In the genomic region with DNA sequence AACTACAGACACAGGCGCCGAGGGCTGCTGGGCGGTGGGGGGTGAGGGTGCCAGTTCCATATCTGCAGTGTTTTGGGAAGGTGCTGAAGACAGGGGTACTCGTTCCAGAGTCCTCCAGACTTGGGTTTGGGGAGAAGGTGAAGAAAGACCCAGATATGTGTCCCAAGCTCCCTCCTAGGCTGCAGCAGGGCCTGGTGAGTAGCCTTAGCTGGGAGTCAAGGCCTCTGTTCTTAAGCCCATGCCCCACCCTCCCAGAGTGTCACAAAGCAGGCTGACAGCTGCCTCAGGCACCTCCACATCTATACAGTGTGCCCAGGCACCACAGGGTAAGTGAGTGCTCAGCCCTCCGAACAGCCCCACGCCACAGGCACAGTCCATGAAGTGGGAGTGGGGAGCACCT, we compare ENCODE assay signal across 20 cellular contexts. TPM values are rescaled to one million over a fixed set of nuclear protein-coding genes. Genes with fewer than 3 reads are reported as not detected.
DNase-seq lines count a peak whose midpoint lies in the region; ATAC-seq and TF ChIP-seq lines count a peak whose summit lies in the region.
"Had no signal": no experiment of that assay in that cellular context is flagged by ENCODE, and none has a peak within 500 bp of the region (broad histone marks: within the 10 kb centered on the region; RNA-seq: fewer than 3 reads in every experiment).

No MANE protein-coding gene starts in this region.

- no peak for ATAC-seq in HG02970 (IDR thresholded peaks at IDR 0.05; ENCODE audit: low FRiP score, unreplicated experiment)
- no peak for ATAC-seq in HG02840 (IDR thresholded peaks at IDR 0.05; ENCODE audit: low FRiP score, unreplicated experiment)
- ATAC-seq: esophagus mucosa; sciatic nerve; stimulated activated naive B cell treated with anti-CD40 and anti-IgM and Interleukin-4, amounts not matched to agents 10 μg/mL and 1 μg/mL and 100 μg/mL, for 72 hours had no signal

- H3K36me3 ChIP-seq in breast epithelium (no peaks in the 10 kb centered on the region), mammary epithelial cell (ENCODE audit: insufficient read depth, low read length) (no peaks in the 10 kb centered on the region)

- H3K9me3 ChIP-seq in breast epithelium, result no peaks in the 10 kb centered on the region
- H3K9me3 ChIP-seq in mammary epithelial cell (replicated peaks; ENCODE audit: insufficient read depth, low read length), result no peaks in the 10 kb centered on the region
- H3K9me3 ChIP-seq: tibial nerve had no signal

- no peak overlapping the region for H3K4me2 ChIP-seq in mammary epithelial cell (ENCODE audit: insufficient read depth, low read depth, low read length)

- no peak overlapping the region for H2AFZ ChIP-seq in mammary epithelial cell (ENCODE audit: low read depth, low read length)

- no peaks in the 10 kb centered on the region for H3K9me3 Mint-ChIP-seq in chondrocyte (ENCODE audit: low read depth)
- no peaks in the 10 kb centered on the region for H3K9me3 Mint-ChIP-seq in neural crest cell
- no peaks in the 10 kb centered on the region for H3K9me3 Mint-ChIP-seq in type B pancreatic cell
- H3K9me3 Mint-ChIP-seq: activated B cell treated with CpG ODN at 0.5 μM for 24 hours; stimulated activated naive B cell treated with anti-CD40 and anti-IgM and Interleukin-4, amounts not matched to agents 10 μg/mL and 1 μg/mL and 100 μg/mL, for 72 hours had no signal

- no TSS peak for BruUV-seq in mammary epithelial cell (replicated peaks; lab: Mats Ljungman, UMichigan)

- intact Hi-C loops in breast epithelium (cut with DNase I; ENCODE audit: low total_unique reads), result no loop called here
- intact Hi-C loops in mammary epithelial cell (cut with micrococcal nuclease), result no loop called here

- dilution Hi-C loops in mammary epithelial cell (cut with HindIII; ENCODE audit: low sequenced_read_pairs), result no loop called here

- H3K36me3 Mint-ChIP-seq in chondrocyte (ENCODE audit: low read depth) (peaks cover 2% of the 10 kb centered on the region), neural crest cell (ENCODE audit: low read depth) (no peaks in the 10 kb centered on the region), type B pancreatic cell (peaks cover 11% of the 10 kb centered on the region)

- no peak for TF ChIP-seq CTCF in breast epithelium (IDR thresholded peaks at IDR 0.05)
- TF ChIP-seq CTCF in mammary epithelial cell (conservative IDR thresholded peaks at IDR 0.05 in 1 of 2, IDR thresholded peaks at IDR 0.05 in 1 of 2; ENCODE audit: extremely low read depth in 1 of 2, insufficient read depth in 1 of 2, low read depth in 1 of 2, low read length in 2 of 2), result no peak
- TF ChIP-seq CTCF in chondrocyte (IDR thresholded peaks at IDR 0.05), result no peak
- TF ChIP-seq CTCF in neural crest cell (conservative IDR thresholded peaks at IDR 0.05), result no peak
- no peak for TF ChIP-seq CTCF in type B pancreatic cell (conservative IDR thresholded peaks at IDR 0.05)

- 75% methylated on average over 4 of the region's 6 CpGs for WGBS in mammary epithelial cell (ENCODE audit: low coverage, missing lambda C conversion rate)

- peaks cover 79% of the 10 kb centered on the region for H3K79me2 ChIP-seq in mammary epithelial cell (ENCODE audit: insufficient read depth, low read length)

- H3K27me3 ChIP-seq in breast epithelium (no peaks in the 10 kb centered on the region), mammary epithelial cell (ENCODE audit: insufficient read depth, low read length) (no peaks in the 10 kb centered on the region)
- H3K27me3 ChIP-seq: tibial nerve had no signal

- H3K4me1 ChIP-seq in breast epithelium (peaks cover 4 to 16% of the 10 kb centered on the region in 2 donors), mammary epithelial cell (ENCODE audit: insufficient read depth, low read length) (peaks cover 33% of the 10 kb centered on the region)

- H3K4me3 ChIP-seq in breast epithelium (no peak overlapping the region), mammary epithelial cell (replicated peaks in 1 of 3; ENCODE audit: insufficient read depth in 1 of 3, low read depth in 2 of 3, low read length in 3 of 3) (no peak overlapping the region)
- H3K4me3 ChIP-seq: tibial nerve had no signal

- no peak overlapping the region for H3K9ac ChIP-seq in mammary epithelial cell (ENCODE audit: insufficient read depth, low read length)

- no peaks in the 10 kb centered on the region for H4K20me1 ChIP-seq in mammary epithelial cell (ENCODE audit: insufficient read depth, low read length)

- H3K27ac Mint-ChIP-seq in chondrocyte (ENCODE audit: unreplicated experiment) (peak overlapping the region; percentile 32), neural crest cell (ENCODE audit: unreplicated experiment) (no peak overlapping the region), type B pancreatic cell (no peak overlapping the region)
- H3K27ac Mint-ChIP-seq: stimulated activated naive B cell treated with anti-CD40 and anti-IgM and Interleukin-4, amounts not matched to agents 10 μg/mL and 1 μg/mL and 100 μg/mL, for 72 hours had no signal

- H3K4me3 Mint-ChIP-seq in chondrocyte (ENCODE audit: unreplicated experiment), result no peak overlapping the region
- H3K4me3 Mint-ChIP-seq in neural crest cell, result peak overlapping the region; percentile 83
- peak overlapping the region; percentile 24 for H3K4me3 Mint-ChIP-seq in type B pancreatic cell
- H3K4me3 Mint-ChIP-seq: activated B cell treated with CpG ODN at 0.5 μM for 24 hours; stimulated activated naive B cell treated with anti-CD40 and anti-IgM and Interleukin-4, amounts not matched to agents 10 μg/mL and 1 μg/mL and 100 μg/mL, for 72 hours had no signal

- peak overlapping the region; percentile 87 to 89 for H3K27ac ChIP-seq in breast epithelium
- no peak overlapping the region for H3K27ac ChIP-seq in mammary epithelial cell (ENCODE audit: insufficient read depth, low read depth, low read length)

- in situ Hi-C loops in mammary epithelial cell (cut with MboI; ENCODE audit: low sequenced_read_pairs in 2 of 2), result no loop called here

- H3K4me1 Mint-ChIP-seq in chondrocyte (ENCODE audit: low read depth) (peaks cover 58% of the 10 kb centered on the region), neural crest cell (peaks cover 49% of the 10 kb centered on the region), type B pancreatic cell (ENCODE audit: unreplicated experiment) (peaks cover 31% of the 10 kb centered on the region)

- no peak for TF ChIP-seq POLR2A in breast epithelium (IDR thresholded peaks at IDR 0.05)

- CTCF ChIA-PET in mammary epithelial cell (lab: Charles Lee; ENCODE audit: low non-redundant PET), result no interaction called here

- no peaks in the 10 kb centered on the region for H3K27me3 Mint-ChIP-seq in chondrocyte (ENCODE audit: low read depth)
- no peaks in the 10 kb centered on the region for H3K27me3 Mint-ChIP-seq in neural crest cell (ENCODE audit: low read depth)
- no peaks in the 10 kb centered on the region for H3K27me3 Mint-ChIP-seq in type B pancreatic cell
- H3K27me3 Mint-ChIP-seq: activated B cell treated with CpG ODN at 0.5 μM for 24 hours; stimulated activated naive B cell treated with anti-CD40 and anti-IgM and Interleukin-4, amounts not matched to agents 10 μg/mL and 1 μg/mL and 100 μg/mL, for 72 hours had no signal

- DNase-seq in breast epithelium (ENCODE audit: low spot score in 2 of 2) (no peak), mammary epithelial cell (no peak), chondrocyte (ENCODE audit: low spot score) (no peak), neural crest cell (ENCODE audit: low read depth, low spot score) (no peak), type B pancreatic cell (ENCODE audit: extremely low spot score, unreplicated experiment) (no peak), KG1 (lab: John Stamatoyannopoulos, UW) (no peak)
- DNase-seq: activated B cell treated with CpG ODN at 0.5 μM for 24 hours; activated CD4-positive, alpha-beta T cell treated with anti-CD3 and anti-CD28 coated beads, Interleukin-2, amount 50 U/mL, for 48 hours; activated T-cell treated with anti-CD3 and anti-CD28 coated beads for 4 hours; effector CD8-positive, alpha-beta T cell; Karpas-422; NCI-H1048; NCI-H2081; stimulated activated CD4-positive, alpha-beta T cell treated with anti-CD3 and anti-CD28 coated beads, Interleukin-2, amount 100 ng/mL, for 24 hours; stimulated activated naive B cell treated with anti-CD40 and anti-IgM and Interleukin-4, amounts not matched to agents 10 μg/mL and 1 μg/mL and 100 μg/mL, for 72 hours had no signal

RNA-seq across cellular contexts. Expression of gene NCKAP5L, which starts 4.3 kb away (rescaled TPM):
- total RNA-seq in breast epithelium (10 to 100 TPM; 11.4 to 15.8 (median 12.1) TPM), mammary epithelial cell (10 to 100 TPM; 24.1 to 27.2 TPM), chondrocyte (36.3 to 47.6 TPM (median 46.0 TPM) in 3 replicates), neural crest cell (40.8 and 45.0 TPM in 2 replicates), type B pancreatic cell (ENCODE audit: low replicate concordance) (9.7 and 28.8 TPM in 2 replicates)
- polyA plus RNA-seq in mammary epithelial cell, result 6.4 TPM
- 13.5 TPM for polyA minus RNA-seq in mammary epithelial cell

RNA-seq across cellular contexts. Expression of gene BCDIN3D, which starts 19.0 kb away (rescaled TPM):
- 1 to 10 TPM; 2.2 to 6.0 (median 3.9) TPM for total RNA-seq in breast epithelium
- 1 to 10 TPM; 3.3 to 3.8 TPM for total RNA-seq in mammary epithelial cell
- 2.5 TPM for polyA plus RNA-seq in mammary epithelial cell
- 3.3 TPM for polyA minus RNA-seq in mammary epithelial cell
- 3.1 to 3.3 TPM (median 3.3 TPM) in 3 replicates for total RNA-seq in chondrocyte
- 7.9 and 9.6 TPM in 2 replicates for total RNA-seq in neural crest cell
- 8.1 and 8.5 TPM in 2 replicates for total RNA-seq in type B pancreatic cell (ENCODE audit: low replicate concordance)
